Comparison of ENCODE assay signal across 8 cellular contexts in the genomic region with DNA sequence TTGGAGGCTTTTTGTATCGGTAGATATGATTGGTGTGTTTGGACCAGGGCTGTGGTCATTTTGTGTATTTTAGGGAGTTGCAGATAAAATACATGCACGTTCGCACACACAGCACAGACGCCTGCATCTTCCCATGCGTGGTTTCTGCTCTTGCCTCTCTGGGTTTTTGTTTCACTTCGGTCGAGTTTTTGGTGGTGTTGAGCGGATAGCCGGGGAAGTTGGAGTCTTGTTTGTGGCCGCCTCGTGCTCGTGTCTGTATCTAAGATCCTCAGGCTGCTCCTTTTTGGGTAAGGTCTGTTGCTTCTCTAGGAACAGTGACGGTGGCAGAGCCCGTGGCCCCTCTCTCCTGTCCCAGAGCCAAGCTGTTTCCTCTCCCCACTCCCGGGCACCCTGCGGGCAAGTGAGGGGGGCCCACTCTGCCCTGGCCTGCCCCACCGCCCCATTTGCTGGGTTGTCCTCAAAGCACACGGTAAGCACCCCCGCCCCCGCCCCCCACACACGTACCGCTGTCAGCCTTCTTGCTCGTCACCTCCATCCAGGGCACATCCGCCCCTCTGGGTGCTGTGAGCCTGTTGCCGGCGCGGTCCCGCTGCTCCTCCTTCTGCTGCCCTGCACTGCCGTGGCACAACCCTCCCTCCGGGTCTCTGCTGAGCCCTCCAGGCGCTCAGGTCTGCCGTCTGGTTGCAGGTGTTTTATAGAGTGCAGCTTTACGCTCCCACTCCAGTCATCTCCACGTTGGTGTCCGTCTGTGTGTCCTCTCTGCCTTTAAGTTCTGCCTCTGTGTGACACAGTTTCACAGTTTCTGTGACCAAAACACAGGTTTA. TPM values are rescaled to one million over a fixed set of nuclear protein-coding genes. Genes with fewer than 3 reads are reported as not detected.
DNase-seq lines count a peak whose midpoint lies in the region; ATAC-seq, FAIRE-seq and TF ChIP-seq lines count a peak whose summit lies in the region.

No MANE protein-coding gene starts in this region.

- no peak overlapping the region for H3K9ac ChIP-seq in mucosa of rectum (ENCODE audit: low read depth in 1 of 2, low read length in 2 of 2)

- H3K79me2 ChIP-seq in OCI-LY7 (ENCODE audit: insufficient read depth, low read depth, low read length): no peaks in the 10 kb centered on the region

- peaks cover 23% of the 10 kb centered on the region for H3K36me3 Mint-ChIP-seq in activated naive CD4-positive, alpha-beta T cell treated with anti-CD3 and anti-CD28 coated beads, Interleukin-2, amount 10 ng/mL, durations not matched to agents 7 days and 5 days

- peaks cover 5% of the 10 kb centered on the region for H3K27me3 Mint-ChIP-seq in activated naive CD4-positive, alpha-beta T cell treated with anti-CD3 and anti-CD28 coated beads, Interleukin-2, amount 10 ng/mL, durations not matched to agents 7 days and 5 days

- DNase-seq in OCI-LY7 (ENCODE audit: low spot score) (no peak), thoracic aorta (ENCODE audit: low spot score) (no peak), DMS79 treated with DMSO at 0.1 percent for 48 hours (lab: John Stamatoyannopoulos, UW) (no peak), small intestine (no peak)
- DNase-seq in activated naive CD4-positive, alpha-beta T cell treated with anti-CD3 and anti-CD28 coated beads, Interleukin-2, amount 10 ng/mL, durations not matched to agents 7 days and 5 days: peak; percentile 85

- H3K27ac ChIP-seq in OCI-LY7 (ENCODE audit: low read depth, low read length, poor library complexity, severe bottlenecking) (no peak overlapping the region), mucosa of rectum (ENCODE audit: low read depth in 2 of 2, low read length in 2 of 2) (peak overlapping the region in 1 of 2 donors; percentile 9), thoracic aorta (no peak overlapping the region), small intestine (ENCODE audit: low read depth in 1 of 2, low read length in 1 of 2) (peak overlapping the region in 1 of 2 donors; percentile 77)

- 61 to 73% (median 65%) methylated on average over 33 to 35 of the region's 35 CpGs for whole genome bisulfite sequencing in small intestine, 3 donors

- no peaks in the 10 kb centered on the region for H3K9me2 ChIP-seq in OCI-LY7 (ENCODE audit: insufficient read depth, low read length)

- intact Hi-C loops in OCI-LY7 (cut with micrococcal nuclease; ENCODE audit: unreplicated experiment): no loop called here

- no peaks in the 10 kb centered on the region for H4K20me1 ChIP-seq in OCI-LY7 (ENCODE audit: insufficient read depth, low read length)

- peak overlapping the region; percentile 74 for H3K4me3 Mint-ChIP-seq in activated naive CD4-positive, alpha-beta T cell treated with anti-CD3 and anti-CD28 coated beads, Interleukin-2, amount 10 ng/mL, durations not matched to agents 7 days and 5 days

- peaks cover 13% of the 10 kb centered on the region for H3K9me3 Mint-ChIP-seq in activated naive CD4-positive, alpha-beta T cell treated with anti-CD3 and anti-CD28 coated beads, Interleukin-2, amount 10 ng/mL, durations not matched to agents 7 days and 5 days

- BruUV-seq in OCI-LY7 (replicated peaks; lab: Mats Ljungman, UMichigan): no TSS peak

- ATAC-seq in GM18498 (IDR thresholded peaks at IDR 0.05; ENCODE audit: unreplicated experiment) (peak; percentile 45), thoracic aorta (ENCODE audit: insufficient number of reproducible peaks, low FRiP score, low read depth) (no peak), HG03135 (IDR thresholded peaks at IDR 0.05; ENCODE audit: unreplicated experiment) (no peak)

- H3K36me3 ChIP-seq in OCI-LY7 (ENCODE audit: insufficient read depth, low read length) (no peaks in the 10 kb centered on the region), mucosa of rectum (ENCODE audit: control insufficient read depth in 2 of 2, insufficient read depth in 2 of 2, low read length in 2 of 2) (peaks cover 3 to 9% of the 10 kb centered on the region in 2 donors), thoracic aorta (no peaks in the 10 kb centered on the region), small intestine (ENCODE audit: control insufficient read depth in 2 of 2, insufficient read depth in 2 of 2, low read length in 2 of 2) (no peaks in the 10 kb centered on the region)

- H3K4me3 ChIP-seq in OCI-LY7 (ENCODE audit: low read depth, low read length, poor library complexity, severe bottlenecking) (no peak overlapping the region), mucosa of rectum (ENCODE audit: low read length in 2 of 2) (peak overlapping the region; percentile 27 to 57), thoracic aorta (peak overlapping the region; percentile 42), small intestine (ENCODE audit: low read depth in 1 of 2, low read length in 2 of 2) (peak overlapping the region in 1 of 2 donors; percentile 1)

- peak overlapping the region; percentile 90 for H3K27ac Mint-ChIP-seq in activated naive CD4-positive, alpha-beta T cell treated with anti-CD3 and anti-CD28 coated beads, Interleukin-2, amount 10 ng/mL, durations not matched to agents 7 days and 5 days

- POLR2A ChIA-PET in OCI-LY7 (lab: Charles Lee): no interaction called here

- H3K27me3 ChIP-seq in mucosa of rectum (ENCODE audit: control insufficient read depth in 2 of 2, insufficient read depth in 2 of 2, low read length in 2 of 2) (no peaks in the 10 kb centered on the region), thoracic aorta (replicated peaks; ENCODE audit: insufficient read depth) (no peaks in the 10 kb centered on the region), small intestine (ENCODE audit: control insufficient read depth in 2 of 2, insufficient read depth in 2 of 2, low read length in 2 of 2) (no peaks in the 10 kb centered on the region)

- H3K9me3 ChIP-seq in OCI-LY7 (ENCODE audit: low read length) (peaks cover 6% of the 10 kb centered on the region; the same call in 1 of the 2 replicates), mucosa of rectum (ENCODE audit: control insufficient read depth in 2 of 2, low read length in 2 of 2) (no peaks in the 10 kb centered on the region), thoracic aorta (no peaks in the 10 kb centered on the region), small intestine (ENCODE audit: control insufficient read depth, low read depth) (no peaks in the 10 kb centered on the region)

- CTCF ChIA-PET in OCI-LY7 (lab: Charles Lee; ENCODE audit: unreplicated experiment): no interaction called here
- CTCF ChIA-PET in activated naive CD4-positive, alpha-beta T cell treated with anti-CD3 and anti-CD28 coated beads, Interleukin-2, amount 10 ng/mL, durations not matched to agents 7 days and 5 days (lab: Charles Lee): no interaction called here

- H3K4me1 Mint-ChIP-seq in activated naive CD4-positive, alpha-beta T cell treated with anti-CD3 and anti-CD28 coated beads, Interleukin-2, amount 10 ng/mL, durations not matched to agents 7 days and 5 days: peaks cover 68% of the 10 kb centered on the region

- FAIRE-seq in small intestine (lab: Jason Lieb, UNC): no peak

- H2AFZ ChIP-seq in OCI-LY7 (ENCODE audit: low read length): no peak overlapping the region

- no peaks in the 10 kb centered on the region for H3K4me1 ChIP-seq in OCI-LY7 (ENCODE audit: insufficient read depth, low read length, poor library complexity, severe bottlenecking)
- H3K4me1 ChIP-seq in mucosa of rectum (ENCODE audit: control insufficient read depth in 2 of 2, insufficient read depth in 2 of 2, low read length in 2 of 2): peaks cover 4 to 12% of the 10 kb centered on the region in 2 donors
- H3K4me1 ChIP-seq in thoracic aorta (ENCODE audit: control insufficient read depth in 1 of 2, low read depth in 2 of 2): peaks cover 0 to under 1% of the 10 kb centered on the region in 2 donors
- H3K4me1 ChIP-seq in small intestine (ENCODE audit: control insufficient read depth in 2 of 2, insufficient read depth in 1 of 2, low read depth in 1 of 2, low read length in 1 of 2): peaks cover 2 to 8% of the 10 kb centered on the region in 2 donors

- TF ChIP-seq CTCF in OCI-LY7 (conservative IDR thresholded peaks at IDR 0.05; ENCODE audit: low read length) (no peak), thoracic aorta (IDR thresholded peaks at IDR 0.05) (no peak)

- peak overlapping the region; percentile 21; the same call in 1 of the 2 replicates for H3K4me2 ChIP-seq in OCI-LY7 (ENCODE audit: low read length)

RNA-seq across cellular contexts. Expression of gene AGPAT3, which starts 51.9 kb away (rescaled TPM):
- 9.2 and 10.3 TPM in 2 replicates for total RNA-seq in OCI-LY7 (2014; rRNA removed; shearing (Covaris generic))
- total RNA-seq in OCI-LY7 (2022): 27.0 and 33.4 TPM in 2 replicates
- total RNA-seq in thoracic aorta: 10 to 100 TPM; 32.8 to 37.9 TPM
- polyA plus RNA-seq in small intestine: 10 to 100 TPM; 21.3 to 43.9 (median 41.6) TPM
